ENCODE assay signal across 26 cellular contexts in genomic region chr10:129755075-129756020, GRCh38.
DNase-seq lines count a peak whose midpoint lies in the region; ATAC-seq and TF ChIP-seq lines count a peak whose summit lies in the region.
"Had no signal": no experiment of that assay in that cellular context is flagged by ENCODE, and none has a peak within 500 bp of the region (broad histone marks: within the 10 kb centered on the region; RNA-seq: fewer than 3 reads in every experiment).

No MANE protein-coding gene starts in this region.

- DNase-seq in right cardiac atrium (peak in 2 of 3 donors; percentile 19 to 22), heart left ventricle (no peak), esophagus muscularis mucosa (ENCODE audit: extremely low spot score) (peak; percentile 78), neural crest cell (ENCODE audit: low read depth, low spot score) (no peak), ureter (ENCODE audit: low spot score) (peak; percentile 27), erythroblast (lab: John Stamatoyannopoulos, UW) (no peak)
- DNase-seq in naive thymus-derived CD4-positive, alpha-beta T cell = no peak
- DNase-seq: activated CD4-positive, alpha-beta T cell treated with anti-CD3 and anti-CD28 coated beads, Interleukin-2, amount 50 U/mL, for 4 hours; activated T-cell treated with anti-CD3 and anti-CD28 coated beads, Interleukin-2, amount 50 U/mL, for 72 hours; CD4-positive, alpha-beta memory T cell; DMS 273 treated with DMSO at 0.1 percent for 48 hours; IMR-90; kidney glomerular epithelial cell; midbrain; NCI-H1417; NCI-H2107; NCI-H510A; nephron progenitor cell; NK-92 treated with Interleukin-12 subunit alpha and Interleukin-12 subunit beta, amount 100 ng/mL, for 24 hours; stimulated activated naive B cell treated with anti-CD40 and anti-IgM and Interleukin-4, amounts not matched to agents 10 μg/mL and 1 μg/mL and 100 μg/mL, for 72 hours; T-helper 17 cell had no signal

- H3K9me3 Mint-ChIP-seq in neural crest cell = peaks cover 10% of the 10 kb centered on the region
- peaks cover 0 to 43% (median 30%) of the 10 kb centered on the region in 11 donors for H3K9me3 Mint-ChIP-seq in naive thymus-derived CD4-positive, alpha-beta T cell

- TF ChIP-seq CTCF in heart left ventricle (IDR thresholded peaks at IDR 0.05) (no peak), esophagus muscularis mucosa (IDR thresholded peaks at IDR 0.05) (no peak), neural crest cell (conservative IDR thresholded peaks at IDR 0.05) (no peak)

- no peak for TF ChIP-seq EP300 in esophagus muscularis mucosa (IDR thresholded peaks at IDR 0.05)

- H3K27me3 ChIP-seq in right cardiac atrium (ENCODE audit: control insufficient read depth, insufficient read depth) (no peaks in the 10 kb centered on the region), heart left ventricle (no peaks in the 10 kb centered on the region), esophagus muscularis mucosa (no peaks in the 10 kb centered on the region)
- no peaks in the 10 kb centered on the region for H3K27me3 ChIP-seq in naive thymus-derived CD4-positive, alpha-beta T cell (ENCODE audit: control insufficient read depth in 2 of 2, insufficient read depth in 2 of 2, low read length in 2 of 2)
- H3K27me3 ChIP-seq: tibial artery had no signal

- H3K27ac ChIP-seq in right cardiac atrium (ENCODE audit: low read length) = no peak overlapping the region
- no peak overlapping the region for H3K27ac ChIP-seq in heart left ventricle
- no peak overlapping the region for H3K27ac ChIP-seq in esophagus muscularis mucosa (replicated peaks in 1 of 4)
- no peak overlapping the region for H3K27ac ChIP-seq in naive thymus-derived CD4-positive, alpha-beta T cell (ENCODE audit: low read depth, low read length)
- H3K27ac ChIP-seq: skin epidermis, tibial artery had no signal

- peak overlapping the region; percentile 50 for H3K27ac Mint-ChIP-seq in neural crest cell (ENCODE audit: unreplicated experiment)
- H3K27ac Mint-ChIP-seq in naive thymus-derived CD4-positive, alpha-beta T cell = no peak overlapping the region
- H3K27ac Mint-ChIP-seq: activated naive CD8-positive, alpha-beta T cell; activated T-cell treated with anti-CD3 and anti-CD28 coated beads, Interleukin-2, amount 50 U/mL, for 72 hours; CD4-positive, alpha-beta memory T cell; stimulated activated naive B cell treated with anti-CD40 and anti-IgM and Interleukin-4, amounts not matched to agents 10 μg/mL and 1 μg/mL and 100 μg/mL, for 72 hours; T-helper 17 cell had no signal

- POLR2A ChIA-PET in naive thymus-derived CD4-positive, alpha-beta T cell (lab: Charles Lee) = no interaction called here

- H3K27me3 Mint-ChIP-seq in neural crest cell (ENCODE audit: low read depth) = no peaks in the 10 kb centered on the region
- no peaks in the 10 kb centered on the region for H3K27me3 Mint-ChIP-seq in naive thymus-derived CD4-positive, alpha-beta T cell
- H3K27me3 Mint-ChIP-seq: activated naive CD8-positive, alpha-beta T cell; CD4-positive, alpha-beta memory T cell; stimulated activated naive B cell treated with anti-CD40 and anti-IgM and Interleukin-4, amounts not matched to agents 10 μg/mL and 1 μg/mL and 100 μg/mL, for 72 hours; T-helper 17 cell had no signal

- peaks cover 3% of the 10 kb centered on the region for H3K36me3 Mint-ChIP-seq in neural crest cell (ENCODE audit: low read depth)
- H3K36me3 Mint-ChIP-seq in naive thymus-derived CD4-positive, alpha-beta T cell = peaks cover 0 to 74% (median 51%) of the 10 kb centered on the region in 5 donors

- intact Hi-C loops in right cardiac atrium (cut with DNase I) (no loop called here), heart left ventricle (cut with DNase I) (no loop called here), esophagus muscularis mucosa (cut with DNase I) (no loop called here)
- intact Hi-C loops in naive thymus-derived CD4-positive, alpha-beta T cell (cut with micrococcal nuclease) = no loop called here

- H3K4me1 ChIP-seq in right cardiac atrium (ENCODE audit: control insufficient read depth, insufficient read depth, low read length) (no peaks in the 10 kb centered on the region), heart left ventricle (peaks cover 0 to 14% (median 0%) of the 10 kb centered on the region in 12 donors), esophagus muscularis mucosa (peaks cover 0 to 15% (median 9%) of the 10 kb centered on the region in 4 donors)
- no peaks in the 10 kb centered on the region for H3K4me1 ChIP-seq in naive thymus-derived CD4-positive, alpha-beta T cell (ENCODE audit: control insufficient read depth in 2 of 2, insufficient read depth in 2 of 2, low read length in 2 of 2)

- peak in 1 of 2 donors; percentile 19 for ATAC-seq in right cardiac atrium
- no peak for ATAC-seq in heart left ventricle
- no peak for ATAC-seq in naive thymus-derived CD4-positive, alpha-beta T cell
- ATAC-seq in HG03571 (IDR thresholded peaks at IDR 0.05; ENCODE audit: unreplicated experiment) = no peak
- ATAC-seq: activated T-cell treated with anti-CD3 and anti-CD28 coated beads, Interleukin-2, amount 50 U/mL, for 72 hours; Panc1; stimulated activated naive B cell treated with anti-CD40 and anti-IgM and Interleukin-4, amounts not matched to agents 10 μg/mL and 1 μg/mL and 100 μg/mL, for 72 hours; T-helper 17 cell had no signal

- H3K4me1 Mint-ChIP-seq in neural crest cell = peaks cover 22% of the 10 kb centered on the region
- H3K4me1 Mint-ChIP-seq in naive thymus-derived CD4-positive, alpha-beta T cell = peaks cover 5 to 31% (median 16%) of the 10 kb centered on the region in 7 donors
- H3K4me1 Mint-ChIP-seq: T-helper 17 cell had no signal

- 85% methylated on average over 12 of the region's 12 CpGs for WGBS in right cardiac atrium
- 87 to 93% (median 90%) methylated on average over 9 to 12 of the region's 12 CpGs for WGBS in heart left ventricle, 4 donors
- 97% methylated on average over 10 of the region's 12 CpGs for WGBS in esophagus muscularis mucosa

- CTCF ChIA-PET in naive thymus-derived CD4-positive, alpha-beta T cell (lab: Charles Lee) = no interaction called here

- H3K4me3 Mint-ChIP-seq in neural crest cell = no peak overlapping the region
- peak overlapping the region in 3 of 10 donors; percentile 5 to 71 (median 50) for H3K4me3 Mint-ChIP-seq in naive thymus-derived CD4-positive, alpha-beta T cell
- H3K4me3 Mint-ChIP-seq: activated naive CD8-positive, alpha-beta T cell; activated T-cell treated with anti-CD3 and anti-CD28 coated beads, Interleukin-2, amount 50 U/mL, for 72 hours; stimulated activated naive B cell treated with anti-CD40 and anti-IgM and Interleukin-4, amounts not matched to agents 10 μg/mL and 1 μg/mL and 100 μg/mL, for 72 hours; T-helper 17 cell had no signal

- H3K36me3 ChIP-seq in heart left ventricle = peaks cover 0 to 10% (median 0%) of the 10 kb centered on the region in 9 donors
- H3K36me3 ChIP-seq in esophagus muscularis mucosa = peaks cover 0 to 15% (median 3%) of the 10 kb centered on the region in 4 donors
- H3K36me3 ChIP-seq in naive thymus-derived CD4-positive, alpha-beta T cell (ENCODE audit: control insufficient read depth in 2 of 3, insufficient read depth in 3 of 3, low read length in 3 of 3) = peaks cover 0 to 16% (median 0%) of the 10 kb centered on the region in 3 experiments

- no peak overlapping the region for H3K4me3 ChIP-seq in right cardiac atrium (ENCODE audit: low read length)
- no peak overlapping the region for H3K4me3 ChIP-seq in heart left ventricle
- no peak overlapping the region for H3K4me3 ChIP-seq in esophagus muscularis mucosa
- H3K4me3 ChIP-seq in naive thymus-derived CD4-positive, alpha-beta T cell (ENCODE audit: low read length) = no peak overlapping the region
- H3K4me3 ChIP-seq: skin epidermis, tibial artery had no signal

- TF ChIP-seq POLR2A in heart left ventricle (IDR thresholded peaks at IDR 0.05) (no peak), esophagus muscularis mucosa (IDR thresholded peaks at IDR 0.05; ENCODE audit: low read depth) (no peak), erythroblast (IDR thresholded peaks at IDR 0.05; ENCODE audit: low read length) (no peak)

- H3K9me3 ChIP-seq in right cardiac atrium (ENCODE audit: control insufficient read depth, low read length) (no peaks in the 10 kb centered on the region), heart left ventricle (peaks cover 0 to 36% (median 9%) of the 10 kb centered on the region in 12 donors), esophagus muscularis mucosa (peaks cover 0 to 19% (median 9%) of the 10 kb centered on the region in 4 donors)
- H3K9me3 ChIP-seq in naive thymus-derived CD4-positive, alpha-beta T cell (ENCODE audit: control insufficient read depth in 2 of 3, low read length in 3 of 3) = peaks cover 0 to 23% (median 0%) of the 10 kb centered on the region in 3 experiments

Comparison
In these comparisons a context has a peak if more than half of its experiments do, and no peak if none do; other contexts are left out.
1. DNase-seq: peak in right cardiac atrium (2 of 3), esophagus muscularis mucosa (single experiment) and ureter (single experiment); none in heart left ventricle (0 of 5), neural crest cell (single experiment), naive thymus-derived CD4-positive, alpha-beta T cell (0 of 9) and erythroblast (0 of 2).